Comparison of ENCODE assay signal across 16 cellular contexts in genomic region chr13:50955212-50955611, GRCh38.
"Had no signal": no experiment of that assay in that cellular context is flagged by ENCODE, and none has a peak within 500 bp of the region (broad histone marks: within the 10 kb centered on the region; RNA-seq: fewer than 3 reads in every experiment).

No MANE protein-coding gene starts in this region.

- H3K4me3 Mint-ChIP-seq: natural killer cell, neural crest cell had no signal

- ATAC-seq: left cardiac atrium; natural killer cell; stimulated activated naive CD8-positive, alpha-beta T cell treated with anti-CD3 and anti-CD28 coated beads, Interleukin-15, Interleukin-2, amounts not matched to agents 100 U/mL and 50 U/mL, for 24 hours; upper lobe of right lung had no signal

- H3K9me3 ChIP-seq: colonic mucosa, right atrium auricular region, tibial nerve, upper lobe of right lung, vagina had no signal

- FAIRE-seq: endothelial cell of umbilical vein had no signal

- H3K27ac ChIP-seq: colonic mucosa, hepatocyte, right atrium auricular region, tibial nerve, upper lobe of right lung, vagina had no signal

- H3K36me3 ChIP-seq: colonic mucosa, right atrium auricular region, vagina had no signal

- DNase-seq: colonic mucosa; dermis blood vessel endothelial cell; foreskin melanocyte; kidney; left cardiac atrium; natural killer cell; stimulated activated CD4-positive, alpha-beta T cell treated with anti-CD3 and anti-CD28 coated beads, Interleukin-2, amount 100 ng/mL, for 48 hours; stimulated activated naive CD8-positive, alpha-beta T cell treated with anti-CD3 and anti-CD28 coated beads, Interleukin-15, Interleukin-2, amounts not matched to agents 100 U/mL and 50 U/mL, for 24 hours; upper lobe of right lung had no signal

- H3K4me1 ChIP-seq: colonic mucosa, right atrium auricular region, upper lobe of right lung had no signal

- H3K27me3 ChIP-seq: colonic mucosa, hepatocyte, right atrium auricular region, tibial nerve, upper lobe of right lung, vagina had no signal

- H3K27ac Mint-ChIP-seq: natural killer cell had no signal

- H3K9me3 Mint-ChIP-seq: natural killer cell, neural crest cell had no signal

- H3K4me3 ChIP-seq: colonic mucosa, hepatocyte, right atrium auricular region, smooth muscle cell, tibial nerve, upper lobe of right lung, vagina had no signal
